In the genomic region with DNA sequence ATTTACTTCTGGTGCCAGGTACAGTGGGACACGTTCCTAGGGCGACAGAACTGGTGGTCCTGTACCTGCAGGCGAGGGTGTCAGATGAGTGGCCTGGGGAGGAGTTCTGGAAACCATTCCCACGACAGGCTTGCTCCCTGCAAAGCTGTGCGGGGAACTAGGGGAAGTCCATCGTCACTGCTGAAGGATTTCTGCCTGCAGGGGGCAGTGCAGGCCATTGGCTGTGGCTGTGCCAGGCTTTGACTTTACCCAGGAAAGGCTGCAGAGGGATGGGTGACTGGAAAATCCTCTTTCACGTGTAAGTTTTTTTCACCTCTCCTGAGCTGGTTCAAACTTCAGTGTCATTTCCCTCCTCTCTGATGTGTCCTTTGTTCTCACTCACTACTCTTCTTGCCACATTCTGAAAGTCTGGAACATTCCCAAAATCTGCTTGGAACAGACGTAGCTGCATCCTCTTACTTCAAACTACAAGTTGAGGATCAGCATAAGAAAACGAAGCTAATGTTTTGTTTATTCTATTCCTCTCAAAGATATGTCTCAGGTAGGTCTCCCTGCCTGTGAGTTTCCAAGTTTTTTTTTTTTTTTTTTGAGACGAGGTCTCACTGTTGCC, we compare ENCODE assay signal across 8 cellular contexts.
DNase-seq lines count a peak whose midpoint lies in the region; ATAC-seq, FAIRE-seq and TF ChIP-seq lines count a peak whose summit lies in the region.

No MANE protein-coding gene starts in this region.

- H3K18ac ChIP-seq in H1 (ENCODE audit: extremely low read depth, low read length) (peak overlapping the region; percentile 89; the same call in 1 of the 2 replicates), mesenchymal stem cell (ENCODE audit: low read depth in 1 of 2, low read length in 2 of 2) (no peak overlapping the region)

- peak; percentile 92 to 94 for TF ChIP-seq RAD21 in H1 (IDR thresholded peaks at IDR 0.05 in 1 of 2, conservative IDR thresholded peaks at IDR 0.05 in 1 of 2; ENCODE audit: low read depth in 2 of 2, low read length in 2 of 2)

- H3K27ac ChIP-seq in 22Rv1 (peak overlapping the region; percentile 74; the same call in 1 of the 2 replicates), H1 (ENCODE audit: low read depth, low read length) (no peak overlapping the region), mesenchymal stem cell (ENCODE audit: low read length, poor library complexity, severe bottlenecking) (no peak overlapping the region)

- no peak for TF ChIP-seq POLR2A in H1 (IDR thresholded peaks at IDR 0.05; ENCODE audit: control extremely low read depth in 1 of 2, low read depth in 2 of 2, low read length in 2 of 2)

- no peak overlapping the region for H3K56ac ChIP-seq in H1 (replicated peaks; ENCODE audit: insufficient read length, low read depth, low read length)

- POLR2A ChIA-PET in H1 (lab: Charles Lee; ENCODE audit: partially characterized antibody) = interaction anchor here (0.7 to 0.9 kb wide), 2 partner anchors 261 to 1333 kb away, joined by 3 to 4 read pairs; no protein-coding TSS in a partner anchor

- H3K23me2 ChIP-seq in H1 (ENCODE audit: low read depth, low read length) = peaks cover 4% of the 10 kb centered on the region; the same call in 1 of the 2 replicates

- no peaks in the 10 kb centered on the region for H3K79me2 ChIP-seq in H1 (ENCODE audit: control insufficient read depth in 1 of 2, insufficient read depth in 2 of 2, low read length in 2 of 2)

- H4K91ac ChIP-seq in H1 (replicated peaks; ENCODE audit: insufficient read length, low read length) = no peak overlapping the region
- H4K91ac ChIP-seq in mesenchymal stem cell (ENCODE audit: low read length) = no peak overlapping the region

- H3K4me3 ChIP-seq in H1 (ENCODE audit: extremely low read depth in 1 of 4, insufficient read depth in 2 of 4, low read depth in 3 of 4, low read length in 4 of 4) (no peak overlapping the region), mesenchymal stem cell (ENCODE audit: insufficient read depth in 1 of 2, low read depth in 1 of 2, low read length in 2 of 2) (no peak overlapping the region)

- WGBS in H1 (ENCODE audit: extremely low coverage in 1 of 2, insufficient coverage in 1 of 2, insufficient read length in 1 of 2, insufficient replicate concordance in 2 of 2, low coverage in 1 of 2, low lambda C conversion rate in 2 of 2, missing lambda C conversion rate in 1 of 2), 2 experiments = 24% methylated on average over 10 of the region's 10 CpGs; no CpG with 5 or more reads in 1 of the 2 experiments
- WGBS in mesenchymal stem cell = 20% methylated on average over 10 of the region's 10 CpGs

- H4K8ac ChIP-seq in H1 (ENCODE audit: extremely low read depth, insufficient read depth, low read length) (no peak overlapping the region), mesenchymal stem cell (ENCODE audit: low read length) (no peak overlapping the region)

- H2BK120ac ChIP-seq in H1 (replicated peaks; ENCODE audit: low read depth, low read length) = no peak overlapping the region
- no peak overlapping the region for H2BK120ac ChIP-seq in mesenchymal stem cell (ENCODE audit: low read depth, low read length)

- no peak overlapping the region for H2BK15ac ChIP-seq in H1 (ENCODE audit: low read length)
- H2BK15ac ChIP-seq in mesenchymal stem cell (ENCODE audit: low read depth, poor library complexity, severe bottlenecking) = no peak overlapping the region

- H3K9ac ChIP-seq in H1 (replicated peaks in 1 of 4; ENCODE audit: extremely low read depth in 1 of 4, low read depth in 3 of 4, low read length in 3 of 4) (no peak overlapping the region), mesenchymal stem cell (ENCODE audit: low read length) (no peak overlapping the region)

- H3K23ac ChIP-seq in H1 (ENCODE audit: insufficient read length) (no peak overlapping the region), mesenchymal stem cell (ENCODE audit: low read length in 2 of 2) (no peak overlapping the region)

- H3K14ac ChIP-seq in H1 (ENCODE audit: insufficient read length) (no peak overlapping the region), mesenchymal stem cell (ENCODE audit: low read length in 2 of 2) (no peak overlapping the region)

- TF ChIP-seq CTCF in 22Rv1 (IDR thresholded peaks at IDR 0.05) (peak; percentile 96), GM12872 (IDR thresholded peaks at IDR 0.05; ENCODE audit: insufficient read depth, low read depth, low read length) (peak; percentile 97), H1 (IDR thresholded peaks at IDR 0.05; ENCODE audit: control extremely low read depth in 1 of 3, insufficient read depth in 1 of 3, low read depth in 1 of 3, low read length in 3 of 3) (peak; percentile 89 to 99 (median 99))

- peaks cover 7% of the 10 kb centered on the region for H3K4me1 Mint-ChIP-seq in stimulated activated effector memory CD8-positive, alpha-beta T cell treated with anti-CD3 and anti-CD28 coated beads, Interleukin-12 subunit alpha, Interleukin-12 subunit beta, amount 100 ng/mL, for 72 hours

- peak; percentile 81 for FAIRE-seq in H1 (lab: Jason Lieb, UNC)

- no peak for TF ChIP-seq EP300 in H1 (IDR thresholded peaks at IDR 0.05; ENCODE audit: borderline replicate concordance in 1 of 2, low read depth in 2 of 2, low read length in 2 of 2)

- no peak overlapping the region for H2BK20ac ChIP-seq in H1 (ENCODE audit: low read length)

- no peaks in the 10 kb centered on the region for H3K36me3 Mint-ChIP-seq in stimulated activated effector memory CD8-positive, alpha-beta T cell treated with anti-CD3 and anti-CD28 coated beads, Interleukin-12 subunit alpha, Interleukin-12 subunit beta, amount 100 ng/mL, for 72 hours

- peaks cover 0 to 4% (median 3%) of the 10 kb centered on the region in 4 experiments; a peak in 3 of 7 replicates for H3K4me1 ChIP-seq in H1 (replicated peaks in 1 of 4; ENCODE audit: control insufficient read depth in 3 of 4, insufficient read depth in 4 of 4, low read length in 3 of 4)
- no peaks in the 10 kb centered on the region for H3K4me1 ChIP-seq in mesenchymal stem cell (ENCODE audit: control insufficient read depth, insufficient read depth, low read depth, low read length)

- H3K4ac ChIP-seq in H1 (replicated peaks; ENCODE audit: insufficient read length, low read depth, low read length) = no peak overlapping the region
- H3K4ac ChIP-seq in mesenchymal stem cell (ENCODE audit: low read depth in 1 of 2, low read length in 2 of 2) = no peak overlapping the region

- H2AFZ ChIP-seq in H1 (ENCODE audit: low read length) (peak overlapping the region; percentile 92), mesenchymal stem cell (ENCODE audit: low read depth, low read length) (no peak overlapping the region)

- no peak overlapping the region for H3K27ac Mint-ChIP-seq in stimulated activated effector memory CD8-positive, alpha-beta T cell treated with anti-CD3 and anti-CD28 coated beads, Interleukin-12 subunit alpha, Interleukin-12 subunit beta, amount 100 ng/mL, for 72 hours

- no peak overlapping the region for H3K4me3 Mint-ChIP-seq in stimulated activated effector memory CD8-positive, alpha-beta T cell treated with anti-CD3 and anti-CD28 coated beads, Interleukin-12 subunit alpha, Interleukin-12 subunit beta, amount 100 ng/mL, for 72 hours

- H4K20me1 ChIP-seq in H1 (replicated peaks in 1 of 2; ENCODE audit: control insufficient read depth in 1 of 2, insufficient read depth in 2 of 2, low read length in 2 of 2) = no peaks in the 10 kb centered on the region

- DNase-seq in NCI-H2227 (lab: John Stamatoyannopoulos, UW; ENCODE audit: unreplicated experiment) = peak; percentile 75
- DNase-seq in activated CD4-positive, alpha-beta T cell treated with anti-CD3 and anti-CD28 coated beads for 48 hours = peak; percentile 76
- peak; percentile 68 to 98 for DNase-seq in H1 (ENCODE audit: low read depth in 1 of 2, low spot score in 2 of 2)
- DNase-seq in mesenchymal stem cell = peak; percentile 73
- DNase-seq in stimulated activated effector memory CD8-positive, alpha-beta T cell treated with anti-CD3 and anti-CD28 coated beads, Interleukin-12 subunit alpha, Interleukin-12 subunit beta, amount 100 ng/mL, for 72 hours (ENCODE audit: low spot score in 2 of 2) = peak; percentile 41 to 72

- peaks cover 0 to 2% (median 0%) of the 10 kb centered on the region in 4 experiments; a peak in 2 of 7 replicates for H3K27me3 ChIP-seq in H1 (replicated peaks in 1 of 4; ENCODE audit: control insufficient read depth in 3 of 4, extremely low read depth in 1 of 4, insufficient read depth in 3 of 4, low read length in 3 of 4)
- peaks cover 14 to 19% of the 10 kb centered on the region in 2 experiments for H3K27me3 ChIP-seq in mesenchymal stem cell (ENCODE audit: control insufficient read depth in 1 of 2, insufficient read depth in 1 of 2, low read length in 2 of 2)

- H3K4me2 ChIP-seq in H1 (ENCODE audit: insufficient read depth in 1 of 2, low read depth in 2 of 2, low read length in 2 of 2) (no peak overlapping the region), mesenchymal stem cell (ENCODE audit: low read length, poor library complexity, severe bottlenecking) (no peak overlapping the region)

- H3K9me3 Mint-ChIP-seq in stimulated activated effector memory CD8-positive, alpha-beta T cell treated with anti-CD3 and anti-CD28 coated beads, Interleukin-12 subunit alpha, Interleukin-12 subunit beta, amount 100 ng/mL, for 72 hours = no peaks in the 10 kb centered on the region

- H3K36me3 ChIP-seq in H1 (ENCODE audit: control insufficient read depth in 2 of 4, insufficient read depth in 4 of 4, low read length in 3 of 4) = no peaks in the 10 kb centered on the region
- H3K36me3 ChIP-seq in mesenchymal stem cell (ENCODE audit: control insufficient read depth in 1 of 2, insufficient read depth in 2 of 2, low read depth in 1 of 2, low read length in 2 of 2) = no peaks in the 10 kb centered on the region

- no peak overlapping the region for H2BK5ac ChIP-seq in H1 (ENCODE audit: low read depth, low read length)
- H2BK5ac ChIP-seq in mesenchymal stem cell (ENCODE audit: low read depth, low read length, poor library complexity, severe bottlenecking) = no peak overlapping the region

- peak; percentile 67 for ATAC-seq in HG02884 (IDR thresholded peaks at IDR 0.05; ENCODE audit: unreplicated experiment)
- ATAC-seq in stimulated activated effector memory CD8-positive, alpha-beta T cell treated with anti-CD3 and anti-CD28 coated beads, Interleukin-12 subunit alpha, Interleukin-12 subunit beta, amount 100 ng/mL, for 72 hours = peak; percentile 52

- no peak overlapping the region for H2BK12ac ChIP-seq in H1 (ENCODE audit: low read depth, low read length)
- no peak overlapping the region for H2BK12ac ChIP-seq in mesenchymal stem cell (ENCODE audit: low read length in 2 of 2)

- CTCF ChIA-PET in H1 (lab: Charles Lee; ENCODE audit: partially characterized antibody) = interaction anchor here (0.5 to 6.5 kb wide), 57 partner anchors 10 to 751 kb away, joined by 3 to 88 read pairs (median 5); no protein-coding TSS in a partner anchor

- H3K9me3 ChIP-seq in H1 (ENCODE audit: insufficient read depth in 2 of 2, low read depth in 1 of 2, low read length in 1 of 2) (no peaks in the 10 kb centered on the region), mesenchymal stem cell (ENCODE audit: control insufficient read depth, low read length) (no peaks in the 10 kb centered on the region)

- H2AK5ac ChIP-seq in H1 (ENCODE audit: low read depth, low read length) (no peak overlapping the region), mesenchymal stem cell (ENCODE audit: low read length, severe bottlenecking) (no peak overlapping the region)

- no peak overlapping the region for H4K5ac ChIP-seq in H1 (ENCODE audit: insufficient read length, low read depth, low read length)

- H3K79me1 ChIP-seq in H1 (ENCODE audit: low read depth, low read length) (no peaks in the 10 kb centered on the region), mesenchymal stem cell (replicated peaks; ENCODE audit: low read length, poor library complexity, severe bottlenecking) (no peaks in the 10 kb centered on the region)
